1 cellular context compared by ENCODE assay signal in the genomic region with DNA sequence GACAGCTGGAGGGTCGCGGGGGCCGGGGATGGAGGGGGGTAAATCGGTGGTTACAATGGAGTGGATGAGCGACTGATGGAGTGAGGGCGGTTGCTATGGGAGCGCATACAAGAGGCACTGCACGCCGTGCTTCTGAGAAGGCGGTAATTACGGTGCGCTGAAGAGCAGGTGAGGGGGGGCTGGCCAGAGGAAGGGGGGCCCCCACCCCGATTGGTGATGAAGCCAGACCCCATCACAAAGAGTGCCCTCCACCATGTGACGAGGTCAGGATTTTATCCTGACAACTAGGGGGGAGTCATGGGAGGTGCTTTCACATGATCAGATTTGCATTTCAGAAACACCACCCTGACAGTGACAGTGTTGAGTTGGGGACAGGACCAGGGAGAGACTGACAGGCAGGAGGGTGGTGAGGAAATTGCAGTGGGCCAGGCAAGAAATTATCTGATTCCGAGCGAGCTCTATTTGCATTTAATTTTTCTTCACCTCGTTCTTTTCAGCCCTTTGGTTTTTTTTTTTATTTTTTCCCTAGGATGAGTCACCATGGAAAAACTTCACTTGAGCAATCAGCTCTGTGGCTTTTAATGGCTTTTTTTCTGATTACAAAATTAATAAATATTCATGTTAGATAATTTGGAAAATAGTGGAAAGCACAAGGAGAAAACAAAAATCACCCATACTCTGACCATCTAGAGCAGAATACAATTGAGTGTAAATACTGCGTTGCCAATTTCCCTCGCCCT.
TF ChIP-seq lines count a peak whose summit lies in the region.

No MANE protein-coding gene starts in this region.

TF ChIP-seq in HEK293, 187 proteins besides CTCF, POLR2A, EP300 and RAD21 (continued from another document):
- TF ChIP-seq, protein P1, sequence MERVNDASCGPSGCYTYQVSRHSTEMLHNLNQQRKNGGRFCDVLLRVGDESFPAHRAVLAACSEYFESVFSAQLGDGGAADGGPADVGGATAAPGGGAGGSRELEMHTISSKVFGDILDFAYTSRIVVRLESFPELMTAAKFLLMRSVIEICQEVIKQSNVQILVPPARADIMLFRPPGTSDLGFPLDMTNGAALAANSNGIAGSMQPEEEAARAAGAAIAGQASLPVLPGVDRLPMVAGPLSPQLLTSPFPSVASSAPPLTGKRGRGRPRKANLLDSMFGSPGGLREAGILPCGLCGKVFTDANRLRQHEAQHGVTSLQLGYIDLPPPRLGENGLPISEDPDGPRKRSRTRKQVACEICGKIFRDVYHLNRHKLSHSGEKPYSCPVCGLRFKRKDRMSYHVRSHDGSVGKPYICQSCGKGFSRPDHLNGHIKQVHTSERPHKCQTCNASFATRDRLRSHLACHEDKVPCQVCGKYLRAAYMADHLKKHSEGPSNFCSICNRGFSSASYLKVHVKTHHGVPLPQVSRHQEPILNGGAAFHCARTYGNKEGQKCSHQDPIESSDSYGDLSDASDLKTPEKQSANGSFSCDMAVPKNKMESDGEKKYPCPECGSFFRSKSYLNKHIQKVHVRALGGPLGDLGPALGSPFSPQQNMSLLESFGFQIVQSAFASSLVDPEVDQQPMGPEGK (tag by site-specific recombination; IDR thresholded peaks at IDR 0.05): 0 out of 2 replicates have a peak, but pooled peaks have one; percentile 27
- TF ChIP-seq ZNF830 (tag by site-specific recombination; IDR thresholded peaks at IDR 0.05; ENCODE audit: low read depth): no peak
- TF ChIP-seq ZNF596 (tag by site-specific recombination; IDR thresholded peaks at IDR 0.05): no peak
- no peak for TF ChIP-seq TRIM28 (IDR thresholded peaks at IDR 0.05; ENCODE audit: borderline replicate concordance, low read length)
- no peak for TF ChIP-seq KLF17 (tag by site-specific recombination; IDR thresholded peaks at IDR 0.05)
- TF ChIP-seq GLIS2 (tag by site-specific recombination; IDR thresholded peaks at IDR 0.05): 0 out of 2 replicates have a peak, but pooled peaks have one; percentile 19
- TF ChIP-seq ZNF510 (tag by site-specific recombination; IDR thresholded peaks at IDR 0.05; ENCODE audit: insufficient replicate concordance): no peak
